18 cellular contexts compared by ENCODE assay signal in genomic region chr1:35431173-35431599, GRCh38.
DNase-seq lines count a peak whose midpoint lies in the region; ATAC-seq and TF ChIP-seq lines count a peak whose summit lies in the region.
"Had no signal": no experiment of that assay in that cellular context is flagged by ENCODE, and none has a peak within 500 bp of the region (broad histone marks: within the 10 kb centered on the region; RNA-seq: fewer than 3 reads in every experiment).

No MANE protein-coding gene starts in this region.

- peaks cover 4% of the 10 kb centered on the region for H3K36me3 ChIP-seq in CD8-positive, alpha-beta T cell (ENCODE audit: insufficient read depth, low read length)
- H3K36me3 ChIP-seq in naive thymus-derived CD4-positive, alpha-beta T cell (ENCODE audit: control insufficient read depth in 2 of 3, insufficient read depth in 3 of 3, low read length in 3 of 3) = peaks cover 0 to 37% (median 0%) of the 10 kb centered on the region in 3 experiments
- H3K36me3 ChIP-seq in tibial nerve (peaks cover 0 to 55% (median 0%) of the 10 kb centered on the region in 3 donors), A673 (ENCODE audit: insufficient read depth, low read length, poor library complexity, severe bottlenecking) (no peaks in the 10 kb centered on the region)
- H3K36me3 ChIP-seq: BE2C had no signal

- H3K4me3 Mint-ChIP-seq in CD8-positive, alpha-beta T cell = no peak overlapping the region
- no peak overlapping the region for H3K4me3 Mint-ChIP-seq in activated T-helper 2 cell treated with anti-CD3 and anti-CD28 coated beads, Interferon-gamma antibody, Interleukin-2, Interleukin-4, amounts not matched to agents 10 μg/mL and 5 μg/mL and 100 μg/mL, durations not matched to agents 14 hours and 24 hours and 36 hours (ENCODE audit: low read depth)
- no peak overlapping the region for H3K4me3 Mint-ChIP-seq in naive thymus-derived CD4-positive, alpha-beta T cell

- H3K4me1 ChIP-seq in CD8-positive, alpha-beta T cell (ENCODE audit: insufficient read depth, low read length) = no peaks in the 10 kb centered on the region
- no peaks in the 10 kb centered on the region for H3K4me1 ChIP-seq in naive thymus-derived CD4-positive, alpha-beta T cell (ENCODE audit: control insufficient read depth in 2 of 2, insufficient read depth in 2 of 2, low read length in 2 of 2)
- H3K4me1 ChIP-seq in tibial nerve (no peaks in the 10 kb centered on the region), A673 (ENCODE audit: insufficient read depth, low read length, poor library complexity, severe bottlenecking) (no peaks in the 10 kb centered on the region)
- H3K4me1 ChIP-seq: BE2C, left ventricle myocardium inferior had no signal

- no peak for TF ChIP-seq POLR2A in tibial nerve (IDR thresholded peaks at IDR 0.05)

- H3K36me3 Mint-ChIP-seq in CD8-positive, alpha-beta T cell = peaks cover 48% of the 10 kb centered on the region
- H3K36me3 Mint-ChIP-seq in activated T-helper 2 cell treated with anti-CD3 and anti-CD28 coated beads, Interferon-gamma antibody, Interleukin-2, Interleukin-4, amounts not matched to agents 10 μg/mL and 5 μg/mL and 100 μg/mL, durations not matched to agents 14 hours and 24 hours and 36 hours (ENCODE audit: low read depth) = peaks cover 45% of the 10 kb centered on the region
- H3K36me3 Mint-ChIP-seq in naive thymus-derived CD4-positive, alpha-beta T cell = peaks cover 9 to 34% (median 22%) of the 10 kb centered on the region in 5 donors

- intact Hi-C loops in CD8-positive, alpha-beta T cell (cut with DNase I, micrococcal nuclease) = no loop called here
- intact Hi-C loops in activated T-helper 2 cell treated with anti-CD3 and anti-CD28 coated beads, Interferon-gamma antibody, Interleukin-2, Interleukin-4, amounts not matched to agents 10 μg/mL and 5 μg/mL and 100 μg/mL, durations not matched to agents 14 hours and 24 hours and 36 hours (cut with micrococcal nuclease) = loop anchor here (1.0 kb wide), 2 partner anchors 13 to 75 kb away; no protein-coding TSS in a partner anchor
- intact Hi-C loops in naive thymus-derived CD4-positive, alpha-beta T cell (cut with micrococcal nuclease) = no loop called here
- intact Hi-C loops in A673 (cut with micrococcal nuclease; ENCODE audit: unreplicated experiment) = no loop called here

- no peaks in the 10 kb centered on the region for H3K27me3 ChIP-seq in CD8-positive, alpha-beta T cell (ENCODE audit: insufficient read depth, low read length)
- no peaks in the 10 kb centered on the region for H3K27me3 ChIP-seq in naive thymus-derived CD4-positive, alpha-beta T cell (ENCODE audit: control insufficient read depth in 2 of 2, insufficient read depth in 2 of 2, low read length in 2 of 2)
- H3K27me3 ChIP-seq in tibial nerve (no peaks in the 10 kb centered on the region), A673 (replicated peaks; ENCODE audit: insufficient read depth, low read depth, low read length, poor library complexity) (no peaks in the 10 kb centered on the region)
- H3K27me3 ChIP-seq: BE2C had no signal

- H3K9me3 Mint-ChIP-seq in CD8-positive, alpha-beta T cell = no peaks in the 10 kb centered on the region
- no peaks in the 10 kb centered on the region for H3K9me3 Mint-ChIP-seq in activated T-helper 2 cell treated with anti-CD3 and anti-CD28 coated beads, Interferon-gamma antibody, Interleukin-2, Interleukin-4, amounts not matched to agents 10 μg/mL and 5 μg/mL and 100 μg/mL, durations not matched to agents 14 hours and 24 hours and 36 hours
- H3K9me3 Mint-ChIP-seq in naive thymus-derived CD4-positive, alpha-beta T cell = peaks cover 0 to 7% (median 0%) of the 10 kb centered on the region in 11 donors

- 89 to 92% methylated on average over 7 of the region's 7 CpGs for WGBS in tibial nerve, 2 donors

- BruUV-seq in A673 (replicated peaks; lab: Mats Ljungman, UMichigan) = no TSS peak

- no peak for DNase-seq in CD8-positive, alpha-beta T cell
- DNase-seq in H4 (ENCODE audit: low spot score) (peak; percentile 27), iPS-NIHi11 (ENCODE audit: low spot score) (no peak), tibial nerve (ENCODE audit: low spot score in 2 of 2) (no peak), A673 (ENCODE audit: low spot score) (no peak)
- DNase-seq in activated T-helper 2 cell treated with anti-CD3 and anti-CD28 coated beads, Interferon-gamma antibody, Interleukin-2, Interleukin-4, amounts not matched to agents 10 μg/mL and 5 μg/mL and 100 μg/mL, durations not matched to agents 14 hours and 24 hours and 36 hours (ENCODE audit: low spot score) = no peak
- DNase-seq in naive thymus-derived CD4-positive, alpha-beta T cell = no peak
- DNase-seq: activated CD4-positive, alpha-beta T cell treated with anti-CD3 and anti-CD28 coated beads, Interleukin-2, amount 50 U/mL, for 4 hours; BE2C; DMS153; effector CD8-positive, alpha-beta T cell; left ventricle myocardium inferior; NCI-H226; NK-92 treated with Interleukin-12 subunit alpha and Interleukin-12 subunit beta, amount 100 ng/mL, for 24 hours; stimulated activated CD4-positive, alpha-beta T cell treated with anti-CD3 and anti-CD28 coated beads, Interleukin-4, amount 100 ng/mL, for 1 hour; T1000 had no signal

- H3K27me3 Mint-ChIP-seq in CD8-positive, alpha-beta T cell (ENCODE audit: low read depth) = no peaks in the 10 kb centered on the region
- no peaks in the 10 kb centered on the region for H3K27me3 Mint-ChIP-seq in activated T-helper 2 cell treated with anti-CD3 and anti-CD28 coated beads, Interferon-gamma antibody, Interleukin-2, Interleukin-4, amounts not matched to agents 10 μg/mL and 5 μg/mL and 100 μg/mL, durations not matched to agents 14 hours and 24 hours and 36 hours (ENCODE audit: low read depth)
- no peaks in the 10 kb centered on the region for H3K27me3 Mint-ChIP-seq in naive thymus-derived CD4-positive, alpha-beta T cell

- CTCF ChIA-PET in CD8-positive, alpha-beta T cell (lab: Charles Lee) = interaction anchor here (1.5 to 1.6 kb wide), 3 partner anchors 20 to 138 kb away, joined by 4 to 10 read pairs (median 5); no protein-coding TSS in a partner anchor
- CTCF ChIA-PET in naive thymus-derived CD4-positive, alpha-beta T cell (lab: Charles Lee) = interaction anchor here (0.6 to 1.2 kb wide), 2 partner anchors 20 to 21 kb away, joined by 3 read pairs; no protein-coding TSS in a partner anchor
- CTCF ChIA-PET in A673 (lab: Charles Lee) = no interaction called here

- no peak overlapping the region for H3K4me3 ChIP-seq in CD8-positive, alpha-beta T cell (ENCODE audit: low read depth, low read length)
- H3K4me3 ChIP-seq in naive thymus-derived CD4-positive, alpha-beta T cell (ENCODE audit: low read length) = no peak overlapping the region
- no peak overlapping the region for H3K4me3 ChIP-seq in tibial nerve
- H3K4me3 ChIP-seq in A673 (ENCODE audit: low read depth, low read length, poor library complexity, severe bottlenecking) = no peak overlapping the region
- H3K4me3 ChIP-seq: left ventricle myocardium inferior, thoracic aorta had no signal

- no peaks in the 10 kb centered on the region for H3K9me3 ChIP-seq in CD8-positive, alpha-beta T cell (ENCODE audit: low read length)
- no peaks in the 10 kb centered on the region for H3K9me3 ChIP-seq in naive thymus-derived CD4-positive, alpha-beta T cell (ENCODE audit: control insufficient read depth in 2 of 3, low read length in 3 of 3)
- H3K9me3 ChIP-seq in tibial nerve (no peaks in the 10 kb centered on the region), A673 (ENCODE audit: low read depth, low read length, poor library complexity, severe bottlenecking) (no peaks in the 10 kb centered on the region)
- H3K9me3 ChIP-seq: BE2C, left ventricle myocardium inferior, thoracic aorta had no signal

- no peak overlapping the region for H3K27ac ChIP-seq in CD8-positive, alpha-beta T cell (ENCODE audit: low read depth, low read length)
- no peak overlapping the region for H3K27ac ChIP-seq in naive thymus-derived CD4-positive, alpha-beta T cell (ENCODE audit: low read depth, low read length)
- H3K27ac ChIP-seq in tibial nerve (no peak overlapping the region), A673 (ENCODE audit: low read depth, low read length, poor library complexity, severe bottlenecking) (no peak overlapping the region)
- H3K27ac ChIP-seq: left ventricle myocardium inferior, thoracic aorta had no signal

- peak overlapping the region; percentile 16 for H3K27ac Mint-ChIP-seq in CD8-positive, alpha-beta T cell
- H3K27ac Mint-ChIP-seq in activated T-helper 2 cell treated with anti-CD3 and anti-CD28 coated beads, Interferon-gamma antibody, Interleukin-2, Interleukin-4, amounts not matched to agents 10 μg/mL and 5 μg/mL and 100 μg/mL, durations not matched to agents 14 hours and 24 hours and 36 hours = peak overlapping the region; percentile 91
- H3K27ac Mint-ChIP-seq in naive thymus-derived CD4-positive, alpha-beta T cell = peak overlapping the region in 7 of 9 donors; percentile 6 to 68 (median 51)

- peaks cover 4% of the 10 kb centered on the region for H3K4me1 Mint-ChIP-seq in CD8-positive, alpha-beta T cell (ENCODE audit: low read depth)
- H3K4me1 Mint-ChIP-seq in activated T-helper 2 cell treated with anti-CD3 and anti-CD28 coated beads, Interferon-gamma antibody, Interleukin-2, Interleukin-4, amounts not matched to agents 10 μg/mL and 5 μg/mL and 100 μg/mL, durations not matched to agents 14 hours and 24 hours and 36 hours (ENCODE audit: low read depth) = peaks cover 23% of the 10 kb centered on the region
- H3K4me1 Mint-ChIP-seq in naive thymus-derived CD4-positive, alpha-beta T cell = peaks cover 0 to 14% (median 9%) of the 10 kb centered on the region in 7 donors

- TF ChIP-seq EP300 in tibial nerve (IDR thresholded peaks at IDR 0.05) = no peak

- POLR2A ChIA-PET in CD8-positive, alpha-beta T cell (lab: Charles Lee) = no interaction called here
- POLR2A ChIA-PET in naive thymus-derived CD4-positive, alpha-beta T cell (lab: Charles Lee) = no interaction called here
- POLR2A ChIA-PET in A673 (lab: Charles Lee; ENCODE audit: low non-redundant PET) = interaction anchor here (1.0 kb wide), 1 partner anchor 13 kb away, joined by 4 read pairs; no protein-coding TSS in a partner anchor

- no peak for ATAC-seq in CD8-positive, alpha-beta T cell
- ATAC-seq in naive thymus-derived CD4-positive, alpha-beta T cell = no peak
- ATAC-seq: Right ventricle myocardium inferior had no signal

- no peak for TF ChIP-seq CTCF in CD8-positive, alpha-beta T cell (IDR thresholded peaks at IDR 0.05)
- TF ChIP-seq CTCF in tibial nerve (IDR thresholded peaks at IDR 0.05) (no peak), A673 (conservative IDR thresholded peaks at IDR 0.05; ENCODE audit: low read depth, low read length) (no peak)

Comparison
In these comparisons a context has a peak if more than half of its experiments do, and no peak if none do; other contexts are left out.
1. H3K27ac Mint-ChIP-seq: peak in every context shown above with its lines; median percentile 91 in activated T-helper 2 cell treated with anti-CD3 and anti-CD28 coated beads, Interferon-gamma antibody, Interleukin-2, Interleukin-4, amounts not matched to agents 10 μg/mL and 5 μg/mL and 100 μg/mL, durations not matched to agents 14 hours and 24 hours and 36 hours; 51 in naive thymus-derived CD4-positive, alpha-beta T cell; 16 in CD8-positive, alpha-beta T cell.